In genomic region chr11:65884716-65885092, GRCh38 we compare ENCODE assay signal across 8 cellular contexts. TPM values are rescaled to one million over a fixed set of nuclear protein-coding genes. Genes with fewer than 3 reads are reported as not detected.
DNase-seq lines count a peak whose midpoint lies in the region; ATAC-seq and TF ChIP-seq lines count a peak whose summit lies in the region.

No MANE protein-coding gene starts in this region.

- H3K27ac ChIP-seq in PC-9, result no peak overlapping the region

- POLR2A ChIA-PET in PC-9 (lab: Charles Lee; ENCODE audit: unreplicated experiment), result interaction anchor here (0.5 to 1.0 kb wide), 8 partner anchors 13 to 1483 kb away, joined by 3 to 14 read pairs (median 4); no protein-coding TSS in a partner anchor

- ATAC-seq in activated T-cell treated with anti-CD3 and anti-CD28 coated beads, Interleukin-2, amount 50 U/mL, for 4 hours, result peak; percentile 43 to 59

- H3K9me3 Mint-ChIP-seq in Calu3 (ENCODE audit: low read depth, unreplicated experiment), result no peaks in the 10 kb centered on the region
- no peaks in the 10 kb centered on the region for H3K9me3 Mint-ChIP-seq in IgD-negative memory B cell
- no peaks in the 10 kb centered on the region for H3K9me3 Mint-ChIP-seq in activated T-cell treated with anti-CD3 and anti-CD28 coated beads, Interleukin-2, amount 50 U/mL, for 4 hours
- H3K9me3 Mint-ChIP-seq in nephron progenitor cell, result no peaks in the 10 kb centered on the region

- no peak overlapping the region for H2AFZ ChIP-seq in PC-9

- H4K20me1 ChIP-seq in PC-9 (ENCODE audit: insufficient read depth), result no peaks in the 10 kb centered on the region

- H3K79me2 ChIP-seq in PC-9 (ENCODE audit: low read depth), result peaks cover 16% of the 10 kb centered on the region

- peak; percentile 94 for TF ChIP-seq CTCF in Calu3 (IDR thresholded peaks at IDR 0.05; ENCODE audit: unreplicated experiment)
- TF ChIP-seq CTCF in PC-9 (conservative IDR thresholded peaks at IDR 0.05), result peak; percentile 98
- peak; percentile 96 for TF ChIP-seq CTCF in nephron progenitor cell (IDR thresholded peaks at IDR 0.05)

- peaks cover 37% of the 10 kb centered on the region; the same call in 1 of the 2 replicates for H3F3A ChIP-seq in PC-9 (ENCODE audit: insufficient read depth, low read depth)

- H3K36me3 ChIP-seq in PC-9 (ENCODE audit: low read depth), result peaks cover 18% of the 10 kb centered on the region; the same call in 1 of the 2 replicates

- intact Hi-C loops in Calu3 (cut with micrococcal nuclease; ENCODE audit: unreplicated experiment) (loop anchor here (10.0 kb wide), 1 partner anchor 100 kb away; no protein-coding TSS in a partner anchor), PC-9 (cut with micrococcal nuclease; ENCODE audit: unreplicated experiment) (loop anchor here (1.0 to 10.0 kb wide), 4 partner anchors 105 to 247 kb away; partner anchors contain the start of gene SIPA1)

- peaks cover 22% of the 10 kb centered on the region for H3K4me1 ChIP-seq in PC-9 (replicated peaks; ENCODE audit: insufficient read depth)

- DNase-seq in Calu3 (peak; percentile 86), PC-9 (peak; percentile 58 to 85), fibroblast of gingiva (ENCODE audit: low read depth) (peak; percentile 65), nephron progenitor cell (peak; percentile 85), superior temporal gyrus (ENCODE audit: extremely low spot score) (peak; percentile 84), NCI-H1048 (lab: John Stamatoyannopoulos, UW) (no peak)
- DNase-seq in activated T-cell treated with anti-CD3 and anti-CD28 coated beads, Interleukin-2, amount 50 U/mL, for 4 hours, result peak; percentile 77

- H3K27ac Mint-ChIP-seq in Calu3 (ENCODE audit: unreplicated experiment), result no peak overlapping the region
- peak overlapping the region in 2 of 3 donors; percentile 81 to 95 for H3K27ac Mint-ChIP-seq in IgD-negative memory B cell
- no peak overlapping the region for H3K27ac Mint-ChIP-seq in nephron progenitor cell

- H3K4me1 Mint-ChIP-seq in Calu3 (ENCODE audit: low read depth, unreplicated experiment) (peaks cover 29% of the 10 kb centered on the region), IgD-negative memory B cell (peaks cover 20 to 29% (median 25%) of the 10 kb centered on the region in 3 donors), nephron progenitor cell (peaks cover 44% of the 10 kb centered on the region)
- peaks cover 49% of the 10 kb centered on the region for H3K4me1 Mint-ChIP-seq in activated T-cell treated with anti-CD3 and anti-CD28 coated beads, Interleukin-2, amount 50 U/mL, for 4 hours (ENCODE audit: low read depth)

- no peaks in the 10 kb centered on the region for H3K27me3 ChIP-seq in PC-9 (ENCODE audit: insufficient read depth, low read depth)

- no peaks in the 10 kb centered on the region for H3K27me3 Mint-ChIP-seq in Calu3 (ENCODE audit: unreplicated experiment)
- H3K27me3 Mint-ChIP-seq in IgD-negative memory B cell, result no peaks in the 10 kb centered on the region
- no peaks in the 10 kb centered on the region for H3K27me3 Mint-ChIP-seq in activated T-cell treated with anti-CD3 and anti-CD28 coated beads, Interleukin-2, amount 50 U/mL, for 4 hours (ENCODE audit: low read depth)
- peaks cover 10% of the 10 kb centered on the region for H3K27me3 Mint-ChIP-seq in nephron progenitor cell (ENCODE audit: low read depth, poor library complexity)

- BruUV-seq in Calu3 (replicated peaks; lab: Mats Ljungman, UMichigan) (no TSS peak), PC-9 (replicated peaks; lab: Mats Ljungman, UMichigan) (no TSS peak)

- H3K36me3 Mint-ChIP-seq in Calu3 (ENCODE audit: insufficient read depth, unreplicated experiment) (peaks cover 57% of the 10 kb centered on the region), IgD-negative memory B cell (no peaks in the 10 kb centered on the region), nephron progenitor cell (ENCODE audit: low read depth) (peaks cover 33% of the 10 kb centered on the region)
- peaks cover 15% of the 10 kb centered on the region for H3K36me3 Mint-ChIP-seq in activated T-cell treated with anti-CD3 and anti-CD28 coated beads, Interleukin-2, amount 50 U/mL, for 4 hours (ENCODE audit: insufficient read depth)

- no peak overlapping the region for H3K4me3 ChIP-seq in PC-9

- H3K4me2 ChIP-seq in PC-9, result no peak overlapping the region

- H3K4me3 Mint-ChIP-seq in Calu3 (ENCODE audit: low read depth, unreplicated experiment) (no peak overlapping the region), IgD-negative memory B cell (peak overlapping the region; percentile 63 to 88 (median 72)), nephron progenitor cell (no peak overlapping the region)
- H3K4me3 Mint-ChIP-seq in activated T-cell treated with anti-CD3 and anti-CD28 coated beads, Interleukin-2, amount 50 U/mL, for 4 hours, result no peak overlapping the region

- CTCF ChIA-PET in Calu3 (lab: Charles Lee) (interaction anchor here (0.6 to 2.6 kb wide), 19 partner anchors 11 to 196 kb away, joined by 3 to 14 read pairs (median 4); partner anchors contain the start of genes CST6, KAT5 and MUS81), PC-9 (lab: Charles Lee) (interaction anchor here (0.5 to 1.9 kb wide), 15 partner anchors 13 to 486 kb away, joined by 3 to 11 read pairs (median 5); partner anchors contain the start of genes KAT5 and SIPA1)

- no peaks in the 10 kb centered on the region for H3K9me2 ChIP-seq in PC-9 (ENCODE audit: insufficient read depth)

- H3K9me3 ChIP-seq in PC-9 (ENCODE audit: insufficient read depth, low read depth), result no peaks in the 10 kb centered on the region

RNA-seq across cellular contexts. Expression of gene FIBP, which starts 3.6 kb away (rescaled TPM):
- total RNA-seq in Calu3 (2022) (75.8 and 79.2 TPM in 2 replicates), PC-9 (2021) (105 and 141 TPM in 2 replicates)
- polyA plus RNA-seq in IgD-negative memory B cell, result 97.0 TPM
- 10 to 100 TPM; 72.8 to 86.1 (median 83.9) TPM for total RNA-seq in activated T-cell treated with anti-CD3 and anti-CD28 coated beads, Interleukin-2, amount 50 U/mL, for 4 hours

RNA-seq across cellular contexts. Expression of gene CTSW, which starts 5.1 kb away (rescaled TPM):
- total RNA-seq in Calu3 (2022) (not detected in 2 replicates), PC-9 (2021) (not detected in 2 replicates)
- polyA plus RNA-seq in IgD-negative memory B cell, result 29.2 TPM
- 10 to 100 TPM in 2 of 3 donors, 1 to 10 TPM in 1; 8.4 to 12.3 (median 11.2) TPM for total RNA-seq in activated T-cell treated with anti-CD3 and anti-CD28 coated beads, Interleukin-2, amount 50 U/mL, for 4 hours

RNA-seq across cellular contexts. Expression of gene CCDC85B, which starts 5.8 kb away (rescaled TPM):
- total RNA-seq in Calu3 (2022), result 26.6 and 30.2 TPM in 2 replicates
- 83.9 TPM for polyA plus RNA-seq in IgD-negative memory B cell
- 45.0 and 95.0 TPM in 2 replicates for total RNA-seq in PC-9 (2021)
- total RNA-seq in activated T-cell treated with anti-CD3 and anti-CD28 coated beads, Interleukin-2, amount 50 U/mL, for 4 hours, result 100 to 1,000 TPM in 1 of 3 donors, 10 to 100 TPM in 2; 77.8 to 116 (median 95.6) TPM

RNA-seq across cellular contexts. Expression of gene EFEMP2, which starts 12.1 kb away (rescaled TPM):
- total RNA-seq in Calu3 (2022) (3.4 and 3.8 TPM in 2 replicates), PC-9 (2021) (18.1 and 32.3 TPM in 2 replicates)
- 0.29 TPM for polyA plus RNA-seq in IgD-negative memory B cell
- 1 to 10 TPM; 1.0 to 2.9 (median 2.0) TPM for total RNA-seq in activated T-cell treated with anti-CD3 and anti-CD28 coated beads, Interleukin-2, amount 50 U/mL, for 4 hours

RNA-seq across cellular contexts. Expression of gene FOSL1, which starts 15.5 kb away (rescaled TPM):
- total RNA-seq in Calu3 (2022) (69.8 and 76.1 TPM in 2 replicates), PC-9 (2021) (58.8 and 69.9 TPM in 2 replicates)
- 0.79 TPM for polyA plus RNA-seq in IgD-negative memory B cell
- total RNA-seq in activated T-cell treated with anti-CD3 and anti-CD28 coated beads, Interleukin-2, amount 50 U/mL, for 4 hours, result 10 to 100 TPM; 75.6 to 77.2 (median 76.9) TPM

Comparison
In these comparisons a context has a peak if more than half of its experiments do, and no peak if none do; other contexts are left out.
1. H3K27ac Mint-ChIP-seq: peak in IgD-negative memory B cell (2 of 3); none in Calu3 (single experiment) and nephron progenitor cell (single experiment).
2. H3K4me3 Mint-ChIP-seq: peak in IgD-negative memory B cell (4 of 4); none in Calu3 (single experiment), activated T-cell treated with anti-CD3 and anti-CD28 coated beads, Interleukin-2, amount 50 U/mL, for 4 hours (single experiment) and nephron progenitor cell (single experiment).
3. Peak in every context shown above with its lines, with median percentiles within 50 percentile points of each other: CTCF ChIP-seq.